In the genomic region with DNA sequence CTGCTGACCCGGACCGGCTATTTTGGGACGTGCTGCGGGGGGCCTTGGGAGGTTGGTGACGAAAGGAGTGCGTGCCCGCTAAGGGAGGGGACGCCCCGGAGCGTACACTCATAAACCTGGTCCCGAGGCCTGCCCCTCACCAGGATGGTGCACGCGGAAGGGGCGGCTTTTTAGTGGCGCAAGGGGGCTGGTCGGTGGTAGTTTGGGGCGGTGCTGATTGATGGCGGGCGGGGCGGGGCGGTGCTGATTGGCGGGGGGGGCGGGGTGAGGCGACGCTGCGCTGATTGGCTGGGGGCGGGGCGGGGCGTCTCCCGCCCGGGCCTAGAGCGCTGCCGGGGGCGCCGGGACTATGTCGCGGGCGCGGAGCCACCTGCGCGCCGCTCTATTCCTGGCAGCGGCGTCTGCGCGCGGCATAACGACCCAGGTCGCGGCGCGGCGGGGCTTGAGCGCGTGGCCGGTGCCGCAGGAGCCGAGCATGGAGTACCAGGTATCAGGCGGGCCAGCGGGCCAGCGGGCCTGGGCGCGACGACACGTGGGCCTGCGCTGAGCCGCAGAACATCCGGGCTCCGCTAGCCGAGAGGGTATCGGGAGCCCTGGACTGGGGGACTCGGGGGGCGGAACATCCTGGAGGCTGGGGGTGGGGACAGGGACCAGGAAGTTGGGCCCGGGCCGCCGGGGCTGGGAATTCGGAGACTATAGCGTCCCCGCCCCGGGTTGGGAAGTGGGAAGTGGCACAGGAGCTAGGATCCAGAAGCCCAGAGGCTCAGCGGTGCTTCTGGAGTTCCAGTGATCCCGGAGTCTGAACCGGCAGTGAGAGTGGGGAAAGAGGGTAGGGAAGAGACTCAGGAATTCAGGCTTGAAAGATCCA, we compare ENCODE assay signal across 8 cellular contexts. TPM values are rescaled to one million over a fixed set of nuclear protein-coding genes. Genes with fewer than 3 reads are reported as not detected.
A peak's percentile ranks its signal among the peaks of the same experiment; 100 is the strongest.
DNase-seq lines count a peak whose midpoint lies in the region; ATAC-seq and TF ChIP-seq lines count a peak whose summit lies in the region.

A gene with protein sequence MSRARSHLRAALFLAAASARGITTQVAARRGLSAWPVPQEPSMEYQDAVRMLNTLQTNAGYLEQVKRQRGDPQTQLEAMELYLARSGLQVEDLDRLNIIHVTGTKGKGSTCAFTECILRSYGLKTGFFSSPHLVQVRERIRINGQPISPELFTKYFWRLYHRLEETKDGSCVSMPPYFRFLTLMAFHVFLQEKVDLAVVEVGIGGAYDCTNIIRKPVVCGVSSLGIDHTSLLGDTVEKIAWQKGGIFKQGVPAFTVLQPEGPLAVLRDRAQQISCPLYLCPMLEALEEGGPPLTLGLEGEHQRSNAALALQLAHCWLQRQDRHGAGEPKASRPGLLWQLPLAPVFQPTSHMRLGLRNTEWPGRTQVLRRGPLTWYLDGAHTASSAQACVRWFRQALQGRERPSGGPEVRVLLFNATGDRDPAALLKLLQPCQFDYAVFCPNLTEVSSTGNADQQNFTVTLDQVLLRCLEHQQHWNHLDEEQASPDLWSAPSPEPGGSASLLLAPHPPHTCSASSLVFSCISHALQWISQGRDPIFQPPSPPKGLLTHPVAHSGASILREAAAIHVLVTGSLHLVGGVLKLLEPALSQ (plus strand): TSS at position 307 of the 868 bp plus-strand sequence. CDS start 43 bp downstream, at position 350.

- DNase-seq in GDM1 (lab: John Stamatoyannopoulos, UW) (peak; percentile 86), H7 (peak; percentile 100), MG63 (peak; percentile 92), SK-N-MC (ENCODE audit: low read depth, low spot score) (no peak), nucleus accumbens (lab: John Stamatoyannopoulos, UW) (peak in 55 of 56 donors; percentile 36 to 93 (median 85)), superior temporal gyrus (ENCODE audit: extremely low spot score) (peak; percentile 73)
- peak; percentile 92 for DNase-seq in activated naive CD4-positive, alpha-beta T cell treated with anti-CD3 and anti-CD28 coated beads for 36 hours

- peaks cover 4% of the 10 kb centered on the region for H3K36me3 ChIP-seq in H7 (replicated peaks; ENCODE audit: control insufficient read depth, insufficient read depth, low read length)
- peaks cover 33% of the 10 kb centered on the region for H3K36me3 ChIP-seq in MG63
- H3K36me3 ChIP-seq in SK-N-MC (ENCODE audit: insufficient read depth, low read length) = peaks cover 5% of the 10 kb centered on the region; the same call in 1 of the 2 replicates
- H3K36me3 ChIP-seq in gastroesophageal sphincter = peaks cover 0 to 28% of the 10 kb centered on the region in 2 donors

- H3K9me3 Mint-ChIP-seq in activated naive CD4-positive, alpha-beta T cell treated with anti-CD3 and anti-CD28 coated beads for 36 hours = no peaks in the 10 kb centered on the region

- peak within 1 kb of the TSS; percentile 84 for H3K27ac Mint-ChIP-seq in activated naive CD4-positive, alpha-beta T cell treated with anti-CD3 and anti-CD28 coated beads for 36 hours

- 0 to 3% methylated on average over 4 to 6 of the region's 83 CpGs for WGBS in gastroesophageal sphincter (ENCODE audit: low coverage in 1 of 2), 2 donors

- peak; percentile 93 for ATAC-seq in gastroesophageal sphincter

- H3K27ac ChIP-seq in SK-N-MC (peak within 1 kb of the TSS; percentile 77), gastroesophageal sphincter (peak within 1 kb of the TSS; percentile 76 to 97 (median 92))

- peak within 1 kb of the TSS; percentile 96 for H3K4me3 Mint-ChIP-seq in activated naive CD4-positive, alpha-beta T cell treated with anti-CD3 and anti-CD28 coated beads for 36 hours

- H3K4me1 ChIP-seq in gastroesophageal sphincter = peaks cover 0 to 35% (median 19%) of the 10 kb centered on the region in 3 donors

- CTCF ChIA-PET in activated naive CD4-positive, alpha-beta T cell treated with anti-CD3 and anti-CD28 coated beads for 36 hours (lab: Charles Lee) = no interaction called here

- TF ChIP-seq POLR2A in gastroesophageal sphincter (IDR thresholded peaks at IDR 0.05) = peak; percentile 74 to 82

- intact Hi-C loops in activated naive CD4-positive, alpha-beta T cell treated with anti-CD3 and anti-CD28 coated beads for 36 hours (cut with micrococcal nuclease) = loop anchor here (1.0 to 5.0 kb wide), 6 partner anchors 18 to 357 kb away; a partner anchor contains a TSS

- H3K27me3 ChIP-seq in H7 (ENCODE audit: control insufficient read depth, insufficient read depth, low read length) = no peaks in the 10 kb centered on the region
- no peaks in the 10 kb centered on the region for H3K27me3 ChIP-seq in MG63
- H3K27me3 ChIP-seq in gastroesophageal sphincter = no peaks in the 10 kb centered on the region

- no peak for TF ChIP-seq EP300 in gastroesophageal sphincter (IDR thresholded peaks at IDR 0.05)

- peaks cover 29% of the 10 kb centered on the region for H3K4me1 Mint-ChIP-seq in activated naive CD4-positive, alpha-beta T cell treated with anti-CD3 and anti-CD28 coated beads for 36 hours (ENCODE audit: low read depth)

- peak within 1 kb of the TSS; percentile 97 for H3K9ac ChIP-seq in SK-N-MC (ENCODE audit: insufficient read length)

- no peaks in the 10 kb centered on the region for H3K27me3 Mint-ChIP-seq in activated naive CD4-positive, alpha-beta T cell treated with anti-CD3 and anti-CD28 coated beads for 36 hours (ENCODE audit: low read depth)

- H3K36me3 Mint-ChIP-seq in activated naive CD4-positive, alpha-beta T cell treated with anti-CD3 and anti-CD28 coated beads for 36 hours (ENCODE audit: low read depth) = peaks cover 11% of the 10 kb centered on the region

- H3K4me3 ChIP-seq in H7 (ENCODE audit: insufficient read depth, low read depth, low read length) (peak within 1 kb of the TSS; percentile 63), MG63 (peak within 1 kb of the TSS; percentile 84), SK-N-MC (peak within 1 kb of the TSS; percentile 96), gastroesophageal sphincter (peak within 1 kb of the TSS; percentile 63 to 74)

- TF ChIP-seq CTCF in gastroesophageal sphincter (IDR thresholded peaks at IDR 0.05) = peak in 1 of 4 experiments; percentile 9

- H3K9me3 ChIP-seq in MG63 (no peaks in the 10 kb centered on the region), SK-N-MC (ENCODE audit: low read depth, low read length) (no peaks in the 10 kb centered on the region), gastroesophageal sphincter (no peaks in the 10 kb centered on the region)

RNA-seq across cellular contexts. Expression of the gene that starts here (rescaled TPM):
- total RNA-seq in H7 (2014; rRNA removed; shearing (Covaris generic)) = 84.9 and 92.2 TPM in 2 replicates
- 100 and 115 TPM in 2 replicates for total RNA-seq in MG63 (2014; rRNA removed; shearing (Covaris generic); ENCODE audit: low replicate concordance)
- total RNA-seq in activated naive CD4-positive, alpha-beta T cell treated with anti-CD3 and anti-CD28 coated beads for 36 hours = 10 to 100 TPM; 67.8 to 73.0 TPM
- 10 to 100 TPM; 42.5 to 91.4 (median 63.2) TPM for total RNA-seq in gastroesophageal sphincter
